ENCODE assay signal across 27 cellular contexts in genomic region chr1:230771773-230772354, GRCh38. TPM values are rescaled to one million over a fixed set of nuclear protein-coding genes. Genes with fewer than 3 reads are reported as not detected.
DNase-seq lines count a peak whose midpoint lies in the region; ATAC-seq, FAIRE-seq and TF ChIP-seq lines count a peak whose summit lies in the region.
"Had no signal": no experiment of that assay in that cellular context is flagged by ENCODE, and none has a peak within 500 bp of the region (broad histone marks: within the 10 kb centered on the region; RNA-seq: fewer than 3 reads in every experiment).

No MANE protein-coding gene starts in this region.

- H3K9me3 ChIP-seq in pancreas = no peaks in the 10 kb centered on the region

- WGBS in pancreas, 2 donors = 90 to 92% methylated on average over 13 of the region's 13 CpGs

- FAIRE-seq in pancreas (lab: Jason Lieb, UNC) = no peak
- FAIRE-seq: A204.1, D721Med had no signal

- H3K4me1 Mint-ChIP-seq in nephron = peaks cover 6% of the 10 kb centered on the region
- H3K4me1 Mint-ChIP-seq: GM23338 had no signal

- intact Hi-C loops in left cardiac atrium (cut with DNase I) (loop anchor here (2.0 to 5.0 kb wide), 2 partner anchors 59 to 130 kb away; partner anchors contain the start of gene COG2 (in 2 of the 2)), cardiac septum (cut with DNase I) (loop anchor here (5.0 kb wide), 1 partner anchor 60 kb away; the partner anchor contains the start of gene AGT), posterior cingulate gyrus (cut with DNase I) (loop anchor here (10.0 kb wide), 2 partner anchors 67 to 427 kb away; no protein-coding TSS in a partner anchor), pancreas (cut with DNase I) (loop anchor here in 1 of 3 donors (5.0 kb wide), 1 partner anchor 130 kb away; the partner anchor contains the start of gene COG2)

- no peak overlapping the region for H3K27ac ChIP-seq in RWPE1
- H3K27ac ChIP-seq in epithelial cell of prostate = peak overlapping the region; percentile 55
- no peak overlapping the region for H3K27ac ChIP-seq in pancreas
- H3K27ac ChIP-seq: BLaER1 had no signal

- no peak overlapping the region for H3K4me3 ChIP-seq in pancreas
- H3K4me3 ChIP-seq: BLaER1, GM23338 had no signal

- H3K9me3 Mint-ChIP-seq in nephron = no peaks in the 10 kb centered on the region
- H3K9me3 Mint-ChIP-seq: CD4-positive, alpha-beta T cell; GM23338; HFFc6 had no signal

- no peaks in the 10 kb centered on the region for H3K36me3 Mint-ChIP-seq in nephron (ENCODE audit: low read depth)

- H3K27ac Mint-ChIP-seq in nephron = peak overlapping the region in 2 of 3 experiments; percentile 26 to 49
- H3K27ac Mint-ChIP-seq: CD4-positive, alpha-beta T cell; GM23338; H9; HFFc6 had no signal

- DNase-seq in left cardiac atrium = no peak
- no peak for DNase-seq in cardiac septum (ENCODE audit: low spot score)
- peak; percentile 41 for DNase-seq in RWPE1 (ENCODE audit: low spot score)
- DNase-seq in epithelial cell of prostate (ENCODE audit: low read depth, low spot score) = no peak
- no peak for DNase-seq in posterior cingulate gyrus
- DNase-seq in pancreas = no peak
- DNase-seq: CD4-positive, alpha-beta T cell; H9; Karpas-422; NCI-H1092 treated with DMSO at 0.1 percent for 48 hours; NCI-H1436 treated with DMSO at 0.1 percent for 48 hours; NCI-H187 treated with DMSO at 0.1 percent for 48 hours; NCI-H2107; NCI-H446; NCI-H524 treated with DMSO at 0.1 percent for 48 hours; NCI-H774; NK-92 treated with Interleukin-12 subunit alpha and Interleukin-12 subunit beta, amount 100 ng/mL, for 24 hours; PC-3; SHP77 had no signal

- no peaks in the 10 kb centered on the region for H3K27me3 ChIP-seq in pancreas
- H3K27me3 ChIP-seq: BLaER1 had no signal

- CTCF ChIA-PET in RWPE1 (lab: Yijun Ruan, JAX) = interaction anchor here (0.6 to 1.1 kb wide), 2 partner anchors 34 to 244 kb away, joined by 3 to 5 read pairs; no protein-coding TSS in a partner anchor

- no peak for TF ChIP-seq CTCF in RWPE1 (conservative IDR thresholded peaks at IDR 0.05; ENCODE audit: low read depth)
- no peak for TF ChIP-seq CTCF in nephron (IDR thresholded peaks at IDR 0.05; ENCODE audit: unreplicated experiment in 3 of 3)
- no peak for TF ChIP-seq CTCF in pancreas (IDR thresholded peaks at IDR 0.05)

- POLR2A ChIA-PET in RWPE1 (lab: Yijun Ruan, JAX; ENCODE audit: low non-redundant PET) = no interaction called here

- peaks cover 14% of the 10 kb centered on the region for H3K27me3 Mint-ChIP-seq in nephron (ENCODE audit: low read depth)
- H3K27me3 Mint-ChIP-seq: CD4-positive, alpha-beta T cell had no signal

- H3K4me1 ChIP-seq in pancreas = peaks cover 0 to 10% (median 3%) of the 10 kb centered on the region in 3 donors
- H3K4me1 ChIP-seq: BLaER1 had no signal

- ATAC-seq in left cardiac atrium (peak; percentile 21 to 24), GM21360 (IDR thresholded peaks at IDR 0.05; ENCODE audit: unreplicated experiment) (no peak), pancreas (no peak)
- ATAC-seq: GM23338 had no signal

- H3K36me3 ChIP-seq in pancreas = no peaks in the 10 kb centered on the region
- H3K36me3 ChIP-seq: BLaER1 had no signal

- H3K4me3 Mint-ChIP-seq in nephron = no peak overlapping the region
- H3K4me3 Mint-ChIP-seq: CD4-positive, alpha-beta T cell; GM23338; H9; HFFc6 had no signal

RNA-seq across cellular contexts. Expression of gene CAPN9, which starts 24.7 kb away (rescaled TPM):
- total RNA-seq in left cardiac atrium (under 1 TPM; 0.18 to 0.24 TPM), cardiac septum (0.38 TPM), pancreas (under 1 TPM in 3 of 6 donors, not detected in 3; 0.08 to 0.73 (median 0.28) TPM)
- polyA plus RNA-seq in pancreas = not detected
- total RNA-seq: CD4-positive, alpha-beta T cell; HFFc6; PC-3; SK-MEL-5 had no signal
- polyA plus RNA-seq: GM23338 had no signal

RNA-seq across cellular contexts. Expression of gene AGT, which starts 57.9 kb away (rescaled TPM):
- total RNA-seq in left cardiac atrium = 100 to 1,000 TPM; 102 to 130 TPM
- total RNA-seq in cardiac septum = 71.0 TPM
- total RNA-seq in pancreas = 10 to 100 TPM in 2 of 6 donors, 1 to 10 TPM in 4; 1.1 to 23.4 (median 9.1) TPM
- polyA plus RNA-seq in pancreas = 1 to 10 TPM; 8.2 to 8.4 TPM
- total RNA-seq: CD4-positive, alpha-beta T cell; GM23338; H9; PC-3; SK-MEL-5 had no signal

Comparison
In these comparisons a context has a peak if more than half of its experiments do, and no peak if none do; other contexts are left out.
1. ATAC-seq: peak in left cardiac atrium (2 of 2); none in GM21360 (single experiment) and pancreas (0 of 4).